8 cellular contexts compared by ENCODE assay signal in genomic region chrX:149540133-149540620, GRCh38. TPM values are rescaled to one million over a fixed set of nuclear protein-coding genes. Genes with fewer than 3 reads are reported as not detected.
DNase-seq lines count a peak whose midpoint lies in the region; ATAC-seq, FAIRE-seq and TF ChIP-seq lines count a peak whose summit lies in the region.

No MANE protein-coding gene starts in this region.

- peak overlapping the region; percentile 55 for H3K4me3 ChIP-seq in GM06990 (replicated peaks; ENCODE audit: low read depth, low read length)
- H3K4me3 ChIP-seq in WERI-Rb-1 (ENCODE audit: low read depth, low read length), result peak overlapping the region; percentile 62
- peak overlapping the region in 1 of 2 donors; percentile 73 for H3K4me3 ChIP-seq in small intestine (ENCODE audit: low read depth in 1 of 2, low read length in 2 of 2)

- no peaks in the 10 kb centered on the region for H3K4me1 ChIP-seq in small intestine (ENCODE audit: control insufficient read depth in 2 of 2, insufficient read depth in 1 of 2, low read depth in 1 of 2, low read length in 1 of 2)

- H3K36me3 ChIP-seq in GM06990 (ENCODE audit: control insufficient read depth, insufficient read depth, low read length) (no peaks in the 10 kb centered on the region; the same call in 1 of the 2 replicates), WERI-Rb-1 (no peaks in the 10 kb centered on the region), small intestine (ENCODE audit: control insufficient read depth in 2 of 2, insufficient read depth in 2 of 2, low read length in 2 of 2) (no peaks in the 10 kb centered on the region)

- in situ Hi-C loops in T47D (cut with HindIII; ENCODE audit: low pct_unique_long_range_greater_than_20kb, low sequenced_read_pairs), result no loop called here

- 1 to 40% (median 14%) methylated on average over 7 to 24 of the region's 24 CpGs for WGBS in small intestine, 3 donors

- H3K27me3 ChIP-seq in GM06990 (replicated peaks; ENCODE audit: control insufficient read depth, insufficient read depth, low read length) (no peaks in the 10 kb centered on the region), WERI-Rb-1 (ENCODE audit: insufficient read depth, low read depth, severe bottlenecking) (no peaks in the 10 kb centered on the region), small intestine (ENCODE audit: control insufficient read depth in 2 of 2, insufficient read depth in 2 of 2, low read length in 2 of 2) (no peaks in the 10 kb centered on the region)

- peak overlapping the region; percentile 74 for H3K27ac ChIP-seq in WERI-Rb-1
- peak overlapping the region; percentile 39 to 88 for H3K27ac ChIP-seq in small intestine (ENCODE audit: low read depth in 1 of 2, low read length in 1 of 2)

- TF ChIP-seq CTCF in GM06990 (IDR thresholded peaks at IDR 0.05; ENCODE audit: insufficient read depth, low read length, poor library complexity, severe bottlenecking), result no peak
- TF ChIP-seq CTCF in WERI-Rb-1 (IDR thresholded peaks at IDR 0.05; ENCODE audit: low read depth, low read length), result no peak

- DNase-seq in GM06990 (ENCODE audit: extremely low read depth, insufficient read length), result no peak
- peak; percentile 95 for DNase-seq in NCI-H2107 (lab: John Stamatoyannopoulos, UW)
- DNase-seq in WERI-Rb-1, result peak; percentile 90
- peak; percentile 11 to 87 for DNase-seq in T47D (ENCODE audit: low read depth in 1 of 2, low spot score in 1 of 2)
- peak; percentile 65 for DNase-seq in iPS-NIHi7 (ENCODE audit: extremely low spot score)
- DNase-seq in small intestine, result peak; percentile 87

- FAIRE-seq in small intestine (lab: Jason Lieb, UNC), result no peak

- ATAC-seq in HG02870 (IDR thresholded peaks at IDR 0.05; ENCODE audit: unreplicated experiment), result peak; percentile 12
- no peak for ATAC-seq in HG03025 (IDR thresholded peaks at IDR 0.05; ENCODE audit: low FRiP score, unreplicated experiment)

- H3K9me3 ChIP-seq in WERI-Rb-1 (ENCODE audit: severe bottlenecking) (no peaks in the 10 kb centered on the region), small intestine (ENCODE audit: control insufficient read depth, low read depth) (no peaks in the 10 kb centered on the region)

RNA-seq across cellular contexts. Expression of gene EOLA1, which starts 0.6 kb away (rescaled TPM):
- polyA plus RNA-seq in small intestine, result 10 to 100 TPM; 21.5 to 30.6 (median 28.9) TPM

RNA-seq across cellular contexts. Expression of gene HSFX3, which starts 9.5 kb away (rescaled TPM):
- not detected for polyA plus RNA-seq in small intestine

RNA-seq across cellular contexts. Expression of gene IDS, which starts 35.1 kb away (rescaled TPM):
- 10 to 100 TPM; 21.7 to 41.1 (median 31.3) TPM for polyA plus RNA-seq in small intestine

RNA-seq across cellular contexts. Expression of gene MAGEA9B, which starts 47.1 kb away (rescaled TPM):
- not detected for polyA plus RNA-seq in small intestine

RNA-seq across cellular contexts. Expression of gene HSFX2, which starts 54.9 kb away (rescaled TPM):
- 1 to 10 TPM in 1 of 3 donors, under 1 TPM in 1, not detected in 1; 0.49 to 1.6 TPM for polyA plus RNA-seq in small intestine
